In the genomic region with DNA sequence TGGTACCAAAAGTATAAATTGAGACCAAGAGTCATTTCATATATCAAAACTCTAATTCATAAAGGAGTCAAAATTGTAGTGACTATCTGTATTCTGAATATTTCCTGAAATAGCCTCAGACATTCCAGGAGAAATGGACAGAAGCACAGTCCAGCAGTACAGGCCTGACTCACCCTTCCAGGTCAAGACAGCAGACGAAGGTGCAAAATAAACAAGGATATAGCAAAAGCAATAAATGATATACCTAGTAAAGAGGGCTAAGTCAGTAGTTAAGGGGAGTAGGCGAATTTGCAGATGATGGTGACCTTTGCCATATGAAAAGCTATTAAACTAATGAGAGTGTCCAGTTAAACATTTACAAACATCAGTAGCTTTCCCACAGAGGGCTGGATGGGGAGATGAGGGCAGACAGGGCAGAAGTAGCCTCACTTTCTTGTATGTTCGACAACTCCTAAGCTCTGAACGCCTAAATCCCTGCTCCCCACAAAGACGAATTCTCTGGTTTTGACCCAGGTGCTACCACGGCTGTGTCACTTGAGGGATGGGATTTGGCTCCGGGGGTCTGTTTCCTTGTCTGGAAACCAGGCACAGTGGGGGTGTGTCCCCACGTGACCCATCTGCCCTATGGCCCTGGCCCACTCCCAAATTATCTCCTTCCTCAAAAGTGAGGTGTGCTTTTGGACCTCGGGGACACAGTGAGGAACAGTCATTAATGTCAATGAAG, we compare ENCODE assay signal across 20 cellular contexts. TPM values are rescaled to one million over a fixed set of nuclear protein-coding genes. Genes with fewer than 3 reads are reported as not detected.
DNase-seq lines count a peak whose midpoint lies in the region; FAIRE-seq and TF ChIP-seq lines count a peak whose summit lies in the region.
"Had no signal": no experiment of that assay in that cellular context is flagged by ENCODE, and none has a peak within 500 bp of the region (broad histone marks: within the 10 kb centered on the region; RNA-seq: fewer than 3 reads in every experiment).

No MANE protein-coding gene starts in this region.

- no peak overlapping the region for H2AFZ ChIP-seq in astrocyte (ENCODE audit: low read depth, low read length)
- H2AFZ ChIP-seq: GM23338 had no signal

- DNase-seq in astrocyte (ENCODE audit: low read depth) (no peak), kidney tubule cell (ENCODE audit: low spot score) (peak; percentile 34), renal cortical epithelial cell (ENCODE audit: low read depth) (peak; percentile 13), D341Med (ENCODE audit: low spot score) (no peak), DMS153 (lab: John Stamatoyannopoulos, UW) (no peak), HAP-1 (ENCODE audit: low spot score in 2 of 2) (no peak), MCF 10A (ENCODE audit: unreplicated experiment) (no peak)
- DNase-seq: 8988T; ACHN; CD4-positive, CD25-positive, alpha-beta regulatory T cell; DMS 273 treated with DMSO at 0.1 percent for 48 hours; DMS79; H9; HFFc6; IMR-90 had no signal

- intact Hi-C loops in MCF 10A (cut with micrococcal nuclease), result no loop called here

- H3K4me3 ChIP-seq in HEK293 (ENCODE audit: low read depth, low read length) (no peak overlapping the region), astrocyte (ENCODE audit: insufficient read depth, low read depth, low read length) (no peak overlapping the region), HAP-1 (no peak overlapping the region)
- H3K4me3 ChIP-seq: BLaER1 treated with 17β-estradiol and CSF1 and Interleukin-3, amounts not matched to agents 10 nM and 100 nM; GM23338 had no signal

- in situ Hi-C loops in HAP-1 (cut with MboI; ENCODE audit: low sequenced_read_pairs), result no loop called here

- no peaks in the 10 kb centered on the region for H3K36me3 Mint-ChIP-seq in astrocyte (ENCODE audit: low read depth, unreplicated experiment)
- H3K36me3 Mint-ChIP-seq in MCF 10A (ENCODE audit: insufficient read depth, unreplicated experiment), result no peaks in the 10 kb centered on the region
- H3K36me3 Mint-ChIP-seq: CD4-positive, CD25-positive, alpha-beta regulatory T cell had no signal

- H3K36me3 ChIP-seq in HEK293 (ENCODE audit: control insufficient read depth in 2 of 2, insufficient read depth in 1 of 2, low read length in 2 of 2) (no peaks in the 10 kb centered on the region), astrocyte (ENCODE audit: insufficient read depth, low read length) (no peaks in the 10 kb centered on the region), HAP-1 (replicated peaks) (no peaks in the 10 kb centered on the region)
- H3K36me3 ChIP-seq: BLaER1 treated with 17β-estradiol and CSF1 and Interleukin-3, amounts not matched to agents 10 nM and 100 nM had no signal

- H3K27me3 Mint-ChIP-seq in astrocyte (ENCODE audit: low read depth, unreplicated experiment) (peaks cover 15% of the 10 kb centered on the region), MCF 10A (ENCODE audit: insufficient read depth, unreplicated experiment) (peaks cover 15% of the 10 kb centered on the region)

- H3K79me2 ChIP-seq in astrocyte (ENCODE audit: insufficient read depth, low read length), result no peaks in the 10 kb centered on the region

- H4K20me1 ChIP-seq in astrocyte (ENCODE audit: insufficient read depth, low read length), result no peaks in the 10 kb centered on the region
- H4K20me1 ChIP-seq: BLaER1 treated with 17β-estradiol and CSF1 and Interleukin-3, amounts not matched to agents 10 nM and 100 nM had no signal

- no peak for TF ChIP-seq CTCF in HEK293 (tag by site-specific recombination; IDR thresholded peaks at IDR 0.05)
- no peak for TF ChIP-seq CTCF in astrocyte (IDR thresholded peaks at IDR 0.05; ENCODE audit: insufficient read depth, low read depth, low read length)
- TF ChIP-seq CTCF in MCF 10A (IDR thresholded peaks at IDR 0.05; ENCODE audit: unreplicated experiment), result no peak

- no peak overlapping the region for H3K9ac ChIP-seq in astrocyte (ENCODE audit: low read length)
- H3K9ac ChIP-seq: BLaER1 treated with 17β-estradiol and CSF1 and Interleukin-3, amounts not matched to agents 10 nM and 100 nM had no signal

- no peak for FAIRE-seq in astrocyte (lab: Jason Lieb, UNC)
- FAIRE-seq: G401.6, GM12891 had no signal

- POLR2A ChIA-PET in HEK293 (lab: Yijun Ruan, JAX), result no interaction called here
- POLR2A ChIA-PET in MCF 10A (lab: Yijun Ruan, JAX), result no interaction called here

- no peaks in the 10 kb centered on the region for H3K27me3 ChIP-seq in astrocyte (ENCODE audit: insufficient read depth, low read length)
- H3K27me3 ChIP-seq in HAP-1 (ENCODE audit: low read depth), result no peaks in the 10 kb centered on the region
- H3K27me3 ChIP-seq: BLaER1 treated with 17β-estradiol and CSF1 and Interleukin-3, amounts not matched to agents 10 nM and 100 nM had no signal

- H3K9me3 Mint-ChIP-seq in astrocyte (ENCODE audit: unreplicated experiment), result no peaks in the 10 kb centered on the region
- no peaks in the 10 kb centered on the region for H3K9me3 Mint-ChIP-seq in MCF 10A (ENCODE audit: unreplicated experiment)
- H3K9me3 Mint-ChIP-seq: CD4-positive, CD25-positive, alpha-beta regulatory T cell; HFFc6 had no signal

- H3K4me1 Mint-ChIP-seq in astrocyte (ENCODE audit: low read depth, unreplicated experiment) (peaks cover 11% of the 10 kb centered on the region), MCF 10A (ENCODE audit: insufficient read depth, unreplicated experiment) (no peaks in the 10 kb centered on the region)
- H3K4me1 Mint-ChIP-seq: CD4-positive, CD25-positive, alpha-beta regulatory T cell had no signal

- H3K4me1 ChIP-seq in HEK293 (ENCODE audit: control insufficient read depth, insufficient read depth, low read length), result no peaks in the 10 kb centered on the region
- no peaks in the 10 kb centered on the region for H3K4me1 ChIP-seq in astrocyte (ENCODE audit: insufficient read depth, low read length)
- no peaks in the 10 kb centered on the region for H3K4me1 ChIP-seq in HAP-1

- H3K4me2 ChIP-seq in astrocyte (ENCODE audit: low read length), result no peak overlapping the region
- H3K4me2 ChIP-seq: GM23338 had no signal

- CTCF ChIA-PET in HEK293 (lab: Yijun Ruan, JAX), result interaction anchor here (0.6 to 2.8 kb wide), 2 partner anchors 10 to 338 kb away, joined by 3 to 12 read pairs; no protein-coding TSS in a partner anchor
- CTCF ChIA-PET in MCF 10A (lab: Yijun Ruan, JAX), result no interaction called here

- H3K27ac ChIP-seq in HEK293 (ENCODE audit: extremely low read depth, low read depth, low read length) (no peak overlapping the region), astrocyte (ENCODE audit: low read depth, low read length) (no peak overlapping the region)
- H3K27ac ChIP-seq: BLaER1 treated with 17β-estradiol and CSF1 and Interleukin-3, amounts not matched to agents 10 nM and 100 nM had no signal

- no peaks in the 10 kb centered on the region for H3K9me3 ChIP-seq in HEK293 (ENCODE audit: control insufficient read depth, insufficient read depth, low read depth, low read length)
- H3K9me3 ChIP-seq in astrocyte (ENCODE audit: insufficient read depth, low read depth, low read length), result no peaks in the 10 kb centered on the region
- H3K9me3 ChIP-seq in HAP-1, result no peaks in the 10 kb centered on the region

- BruUV-seq in MCF 10A (replicated peaks; lab: Mats Ljungman, UMichigan), result no TSS peak

- H3K4me3 Mint-ChIP-seq in astrocyte (ENCODE audit: unreplicated experiment), result no peak overlapping the region
- H3K4me3 Mint-ChIP-seq in MCF 10A (ENCODE audit: unreplicated experiment), result no peak overlapping the region
- H3K4me3 Mint-ChIP-seq: CD4-positive, CD25-positive, alpha-beta regulatory T cell; GM23338; H9; HFFc6 had no signal

- H3K27ac Mint-ChIP-seq in astrocyte (ENCODE audit: unreplicated experiment), result peak overlapping the region; percentile 20
- H3K27ac Mint-ChIP-seq in MCF 10A (ENCODE audit: low read depth, unreplicated experiment), result no peak overlapping the region
- H3K27ac Mint-ChIP-seq: CD4-positive, CD25-positive, alpha-beta regulatory T cell; GM23338; H9; HFFc6 had no signal

TF ChIP-seq in HEK293, 187 proteins besides CTCF, POLR2A, EP300 and RAD21:
- peak; percentile 78 for TF ChIP-seq ZNF157 (tag by site-specific recombination; IDR thresholded peaks at IDR 0.05)
- TF ChIP-seq ZNF645 (tag by site-specific recombination; IDR thresholded peaks at IDR 0.05), result no peak

RNA-seq across cellular contexts. Expression of gene SLC52A3, which starts 3.6 kb away (rescaled TPM):
- total RNA-seq in astrocyte, result 0.09 TPM in 1 of 2 replicates, not detected in the other
- 1.6 and 1.9 TPM in 2 replicates for total RNA-seq in renal cortical epithelial cell
- total RNA-seq in MCF 10A (2022), result 0.14 and 0.17 TPM in 2 replicates
- total RNA-seq: CD4-positive, CD25-positive, alpha-beta regulatory T cell; IMR-90 had no signal

Comparison
In these comparisons a context has a peak if more than half of its experiments do, and no peak if none do; other contexts are left out.
1. DNase-seq: peak in kidney tubule cell (single experiment) and renal cortical epithelial cell (single experiment); none in astrocyte (single experiment), D341Med (single experiment), DMS153 (single experiment), HAP-1 (0 of 2) and MCF 10A (single experiment).